7 cellular contexts compared by ENCODE assay signal in genomic region chr11:12864316-12865156, GRCh38.
DNase-seq lines count a peak whose midpoint lies in the region; ATAC-seq and TF ChIP-seq lines count a peak whose summit lies in the region.

No MANE protein-coding gene starts in this region.

- CTCF ChIA-PET in RWPE1 (lab: Yijun Ruan, JAX) = interaction anchor here (1.0 kb wide), 1 partner anchor 24 kb away, joined by 3 read pairs; no protein-coding TSS in a partner anchor

- ATAC-seq in HG03045 (IDR thresholded peaks at IDR 0.05; ENCODE audit: unreplicated experiment) (no peak), GM18517 (IDR thresholded peaks at IDR 0.05; ENCODE audit: unreplicated experiment) (no peak)

- H3K27ac ChIP-seq in RWPE1 = no peak overlapping the region

- POLR2A ChIA-PET in RWPE1 (lab: Yijun Ruan, JAX; ENCODE audit: low non-redundant PET) = no interaction called here

- no peak for TF ChIP-seq CTCF in RWPE1 (conservative IDR thresholded peaks at IDR 0.05; ENCODE audit: low read depth)

- peak; percentile 71 for DNase-seq in HT1080 (ENCODE audit: low read depth)
- DNase-seq in RWPE1 (ENCODE audit: low spot score) = peak; percentile 30
- DNase-seq in hepatic stellate cell (ENCODE audit: low spot score) = peak; percentile 78
- peak; percentile 39 for DNase-seq in smooth muscle cell of the brain vasculature (ENCODE audit: low read depth, low spot score)
- DNase-seq in HK-2 (ENCODE audit: unreplicated experiment) = no peak
